Comparison of ENCODE assay signal across 1 cellular context in genomic region chr16:67477960-67478554, GRCh38.
TF ChIP-seq lines count a peak whose summit lies in the region.

No MANE protein-coding gene starts in this region.

TF ChIP-seq in SK-N-SH, 30 proteins besides CTCF, POLR2A, EP300 and RAD21 (continued from another document):
- TF ChIP-seq CHD2 (IDR thresholded peaks at IDR 0.05; ENCODE audit: low read length, partially characterized antibody) = no peak
